Comparison of ENCODE assay signal across 1 cellular context in the genomic region with DNA sequence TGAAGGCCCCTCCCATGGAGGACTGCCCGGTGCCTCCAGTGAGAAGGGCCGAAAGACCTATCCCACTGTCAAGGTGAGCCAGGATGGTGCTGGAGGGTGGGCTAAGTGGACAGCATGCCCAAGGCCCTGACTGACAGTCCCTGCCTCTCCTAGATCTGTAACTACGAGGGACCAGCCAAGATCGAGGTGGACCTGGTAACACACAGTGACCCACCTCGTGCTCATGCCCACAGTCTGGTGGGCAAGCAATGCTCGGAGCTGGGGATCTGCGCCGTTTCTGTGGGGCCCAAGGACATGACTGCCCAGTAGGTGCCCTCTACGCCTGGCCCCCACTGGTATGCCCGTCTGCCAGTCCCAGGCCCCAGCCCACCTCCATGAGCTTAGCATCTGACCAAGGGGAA.
TF ChIP-seq lines count a peak whose summit lies in the region.

No MANE protein-coding gene starts in this region.

TF ChIP-seq in K562, 482 proteins besides CTCF, POLR2A, EP300 and RAD21:
- TF ChIP-seq KAT8 (IDR thresholded peaks at IDR 0.05; ENCODE audit: low read depth): no peak
- TF ChIP-seq EP400 (IDR thresholded peaks at IDR 0.05): no peak
- TF ChIP-seq PHTF2 (CRISPR knock-in tag; IDR thresholded peaks at IDR 0.05): no peak
- TF ChIP-seq, protein P1, sequence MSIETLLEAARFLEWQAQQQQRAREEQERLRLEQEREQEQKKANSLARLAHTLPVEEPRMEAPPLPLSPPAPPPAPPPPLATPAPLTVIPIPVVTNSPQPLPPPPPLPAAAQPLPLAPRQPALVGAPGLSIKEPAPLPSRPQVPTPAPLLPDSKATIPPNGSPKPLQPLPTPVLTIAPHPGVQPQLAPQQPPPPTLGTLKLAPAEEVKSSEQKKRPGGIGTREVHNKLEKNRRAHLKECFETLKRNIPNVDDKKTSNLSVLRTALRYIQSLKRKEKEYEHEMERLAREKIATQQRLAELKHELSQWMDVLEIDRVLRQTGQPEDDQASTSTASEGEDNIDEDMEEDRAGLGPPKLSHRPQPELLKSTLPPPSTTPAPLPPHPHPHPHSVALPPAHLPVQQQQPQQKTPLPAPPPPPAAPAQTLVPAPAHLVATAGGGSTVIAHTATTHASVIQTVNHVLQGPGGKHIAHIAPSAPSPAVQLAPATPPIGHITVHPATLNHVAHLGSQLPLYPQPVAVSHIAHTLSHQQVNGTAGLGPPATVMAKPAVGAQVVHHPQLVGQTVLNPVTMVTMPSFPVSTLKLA (conservative IDR thresholded peaks at IDR 0.05): no peak
- no peak for TF ChIP-seq NCOA2 (IDR thresholded peaks at IDR 0.05; ENCODE audit: partially characterized antibody in 2 of 2)
- no peak for TF ChIP-seq RUNX1 (IDR thresholded peaks at IDR 0.05; ENCODE audit: low read depth)
- TF ChIP-seq TAF15 (IDR thresholded peaks at IDR 0.05; ENCODE audit: low read depth, low read length): no peak
- TF ChIP-seq, protein P2, sequence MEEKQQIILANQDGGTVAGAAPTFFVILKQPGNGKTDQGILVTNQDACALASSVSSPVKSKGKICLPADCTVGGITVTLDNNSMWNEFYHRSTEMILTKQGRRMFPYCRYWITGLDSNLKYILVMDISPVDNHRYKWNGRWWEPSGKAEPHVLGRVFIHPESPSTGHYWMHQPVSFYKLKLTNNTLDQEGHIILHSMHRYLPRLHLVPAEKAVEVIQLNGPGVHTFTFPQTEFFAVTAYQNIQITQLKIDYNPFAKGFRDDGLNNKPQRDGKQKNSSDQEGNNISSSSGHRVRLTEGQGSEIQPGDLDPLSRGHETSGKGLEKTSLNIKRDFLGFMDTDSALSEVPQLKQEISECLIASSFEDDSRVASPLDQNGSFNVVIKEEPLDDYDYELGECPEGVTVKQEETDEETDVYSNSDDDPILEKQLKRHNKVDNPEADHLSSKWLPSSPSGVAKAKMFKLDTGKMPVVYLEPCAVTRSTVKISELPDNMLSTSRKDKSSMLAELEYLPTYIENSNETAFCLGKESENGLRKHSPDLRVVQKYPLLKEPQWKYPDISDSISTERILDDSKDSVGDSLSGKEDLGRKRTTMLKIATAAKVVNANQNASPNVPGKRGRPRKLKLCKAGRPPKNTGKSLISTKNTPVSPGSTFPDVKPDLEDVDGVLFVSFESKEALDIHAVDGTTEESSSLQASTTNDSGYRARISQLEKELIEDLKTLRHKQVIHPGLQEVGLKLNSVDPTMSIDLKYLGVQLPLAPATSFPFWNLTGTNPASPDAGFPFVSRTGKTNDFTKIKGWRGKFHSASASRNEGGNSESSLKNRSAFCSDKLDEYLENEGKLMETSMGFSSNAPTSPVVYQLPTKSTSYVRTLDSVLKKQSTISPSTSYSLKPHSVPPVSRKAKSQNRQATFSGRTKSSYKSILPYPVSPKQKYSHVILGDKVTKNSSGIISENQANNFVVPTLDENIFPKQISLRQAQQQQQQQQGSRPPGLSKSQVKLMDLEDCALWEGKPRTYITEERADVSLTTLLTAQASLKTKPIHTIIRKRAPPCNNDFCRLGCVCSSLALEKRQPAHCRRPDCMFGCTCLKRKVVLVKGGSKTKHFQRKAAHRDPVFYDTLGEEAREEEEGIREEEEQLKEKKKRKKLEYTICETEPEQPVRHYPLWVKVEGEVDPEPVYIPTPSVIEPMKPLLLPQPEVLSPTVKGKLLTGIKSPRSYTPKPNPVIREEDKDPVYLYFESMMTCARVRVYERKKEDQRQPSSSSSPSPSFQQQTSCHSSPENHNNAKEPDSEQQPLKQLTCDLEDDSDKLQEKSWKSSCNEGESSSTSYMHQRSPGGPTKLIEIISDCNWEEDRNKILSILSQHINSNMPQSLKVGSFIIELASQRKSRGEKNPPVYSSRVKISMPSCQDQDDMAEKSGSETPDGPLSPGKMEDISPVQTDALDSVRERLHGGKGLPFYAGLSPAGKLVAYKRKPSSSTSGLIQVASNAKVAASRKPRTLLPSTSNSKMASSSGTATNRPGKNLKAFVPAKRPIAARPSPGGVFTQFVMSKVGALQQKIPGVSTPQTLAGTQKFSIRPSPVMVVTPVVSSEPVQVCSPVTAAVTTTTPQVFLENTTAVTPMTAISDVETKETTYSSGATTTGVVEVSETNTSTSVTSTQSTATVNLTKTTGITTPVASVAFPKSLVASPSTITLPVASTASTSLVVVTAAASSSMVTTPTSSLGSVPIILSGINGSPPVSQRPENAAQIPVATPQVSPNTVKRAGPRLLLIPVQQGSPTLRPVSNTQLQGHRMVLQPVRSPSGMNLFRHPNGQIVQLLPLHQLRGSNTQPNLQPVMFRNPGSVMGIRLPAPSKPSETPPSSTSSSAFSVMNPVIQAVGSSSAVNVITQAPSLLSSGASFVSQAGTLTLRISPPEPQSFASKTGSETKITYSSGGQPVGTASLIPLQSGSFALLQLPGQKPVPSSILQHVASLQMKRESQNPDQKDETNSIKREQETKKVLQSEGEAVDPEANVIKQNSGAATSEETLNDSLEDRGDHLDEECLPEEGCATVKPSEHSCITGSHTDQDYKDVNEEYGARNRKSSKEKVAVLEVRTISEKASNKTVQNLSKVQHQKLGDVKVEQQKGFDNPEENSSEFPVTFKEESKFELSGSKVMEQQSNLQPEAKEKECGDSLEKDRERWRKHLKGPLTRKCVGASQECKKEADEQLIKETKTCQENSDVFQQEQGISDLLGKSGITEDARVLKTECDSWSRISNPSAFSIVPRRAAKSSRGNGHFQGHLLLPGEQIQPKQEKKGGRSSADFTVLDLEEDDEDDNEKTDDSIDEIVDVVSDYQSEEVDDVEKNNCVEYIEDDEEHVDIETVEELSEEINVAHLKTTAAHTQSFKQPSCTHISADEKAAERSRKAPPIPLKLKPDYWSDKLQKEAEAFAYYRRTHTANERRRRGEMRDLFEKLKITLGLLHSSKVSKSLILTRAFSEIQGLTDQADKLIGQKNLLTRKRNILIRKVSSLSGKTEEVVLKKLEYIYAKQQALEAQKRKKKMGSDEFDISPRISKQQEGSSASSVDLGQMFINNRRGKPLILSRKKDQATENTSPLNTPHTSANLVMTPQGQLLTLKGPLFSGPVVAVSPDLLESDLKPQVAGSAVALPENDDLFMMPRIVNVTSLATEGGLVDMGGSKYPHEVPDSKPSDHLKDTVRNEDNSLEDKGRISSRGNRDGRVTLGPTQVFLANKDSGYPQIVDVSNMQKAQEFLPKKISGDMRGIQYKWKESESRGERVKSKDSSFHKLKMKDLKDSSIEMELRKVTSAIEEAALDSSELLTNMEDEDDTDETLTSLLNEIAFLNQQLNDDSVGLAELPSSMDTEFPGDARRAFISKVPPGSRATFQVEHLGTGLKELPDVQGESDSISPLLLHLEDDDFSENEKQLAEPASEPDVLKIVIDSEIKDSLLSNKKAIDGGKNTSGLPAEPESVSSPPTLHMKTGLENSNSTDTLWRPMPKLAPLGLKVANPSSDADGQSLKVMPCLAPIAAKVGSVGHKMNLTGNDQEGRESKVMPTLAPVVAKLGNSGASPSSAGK (IDR thresholded peaks at IDR 0.05): no peak
- TF ChIP-seq ZNF212 (CRISPR knock-in tag; IDR thresholded peaks at IDR 0.05): no peak
- no peak for TF ChIP-seq FOXJ3 (CRISPR knock-in tag; IDR thresholded peaks at IDR 0.05)
- no peak for TF ChIP-seq XRCC3 (IDR thresholded peaks at IDR 0.05)
- TF ChIP-seq KDM2B (CRISPR knock-in tag; IDR thresholded peaks at IDR 0.05): no peak
- TF ChIP-seq SLC30A9 (CRISPR knock-in tag; IDR thresholded peaks at IDR 0.05): no peak
- TF ChIP-seq, protein P3, sequence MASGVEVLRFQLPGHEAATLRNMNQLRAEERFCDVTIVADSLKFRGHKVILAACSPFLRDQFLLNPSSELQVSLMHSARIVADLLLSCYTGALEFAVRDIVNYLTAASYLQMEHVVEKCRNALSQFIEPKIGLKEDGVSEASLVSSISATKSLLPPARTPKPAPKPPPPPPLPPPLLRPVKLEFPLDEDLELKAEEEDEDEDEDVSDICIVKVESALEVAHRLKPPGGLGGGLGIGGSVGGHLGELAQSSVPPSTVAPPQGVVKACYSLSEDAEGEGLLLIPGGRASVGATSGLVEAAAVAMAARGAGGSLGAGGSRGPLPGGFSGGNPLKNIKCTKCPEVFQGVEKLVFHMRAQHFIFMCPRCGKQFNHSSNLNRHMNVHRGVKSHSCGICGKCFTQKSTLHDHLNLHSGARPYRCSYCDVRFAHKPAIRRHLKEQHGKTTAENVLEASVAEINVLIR (CRISPR knock-in tag; IDR thresholded peaks at IDR 0.05): no peak
- no peak for TF ChIP-seq ERF (CRISPR knock-in tag; IDR thresholded peaks at IDR 0.05)
- no peak for TF ChIP-seq FOXK1 (CRISPR knock-in tag; IDR thresholded peaks at IDR 0.05; ENCODE audit: borderline replicate concordance)
- TF ChIP-seq, protein P4, sequence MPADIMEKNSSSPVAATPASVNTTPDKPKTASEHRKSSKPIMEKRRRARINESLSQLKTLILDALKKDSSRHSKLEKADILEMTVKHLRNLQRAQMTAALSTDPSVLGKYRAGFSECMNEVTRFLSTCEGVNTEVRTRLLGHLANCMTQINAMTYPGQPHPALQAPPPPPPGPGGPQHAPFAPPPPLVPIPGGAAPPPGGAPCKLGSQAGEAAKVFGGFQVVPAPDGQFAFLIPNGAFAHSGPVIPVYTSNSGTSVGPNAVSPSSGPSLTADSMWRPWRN (IDR thresholded peaks at IDR 0.05; ENCODE audit: low read depth): no peak
- TF ChIP-seq, protein P5, sequence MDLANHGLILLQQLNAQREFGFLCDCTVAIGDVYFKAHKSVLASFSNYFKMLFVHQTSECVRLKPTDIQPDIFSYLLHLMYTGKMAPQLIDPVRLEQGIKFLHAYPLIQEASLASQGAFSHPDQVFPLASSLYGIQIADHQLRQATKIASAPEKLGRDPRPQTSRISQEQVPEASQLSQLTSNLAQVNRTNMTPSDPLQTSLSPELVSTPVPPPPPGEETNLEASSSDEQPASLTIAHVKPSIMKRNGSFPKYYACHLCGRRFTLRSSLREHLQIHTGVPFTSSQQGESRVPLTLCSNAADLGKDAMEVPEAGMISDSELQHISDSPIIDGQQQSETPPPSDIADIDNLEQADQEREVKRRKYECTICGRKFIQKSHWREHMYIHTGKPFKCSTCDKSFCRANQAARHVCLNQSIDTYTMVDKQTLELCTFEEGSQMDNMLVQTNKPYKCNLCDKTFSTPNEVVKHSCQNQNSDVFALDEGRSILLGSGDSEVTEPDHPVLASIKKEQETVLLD (IDR thresholded peaks at IDR 0.05): no peak
